9 cellular contexts compared by ENCODE assay signal in the genomic region with DNA sequence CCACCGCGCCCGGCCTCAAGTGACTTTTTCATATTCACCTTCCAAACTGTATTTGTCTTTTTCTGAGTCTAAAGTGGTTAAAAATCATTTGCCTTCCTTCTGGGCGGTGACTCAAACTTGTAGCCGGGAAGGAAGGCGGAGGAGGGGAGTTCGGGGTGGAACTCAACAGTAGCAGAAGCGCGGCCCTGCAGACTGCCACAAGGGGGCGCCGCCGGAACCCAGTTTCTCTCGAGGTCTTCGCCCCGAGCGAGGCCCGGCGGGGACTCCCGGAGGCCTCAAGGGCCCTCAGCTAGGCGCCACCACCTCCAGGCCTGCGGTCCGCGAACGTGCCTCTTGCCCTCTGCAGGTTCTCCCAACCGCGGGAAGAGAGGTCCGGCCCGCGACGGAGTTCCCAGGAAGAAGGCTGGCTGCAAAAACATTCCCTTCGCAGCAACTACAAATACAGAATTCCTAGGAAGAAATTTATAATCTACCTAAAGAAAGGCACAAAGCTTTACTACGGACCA. TPM values are rescaled to one million over a fixed set of nuclear protein-coding genes. Genes with fewer than 3 reads are reported as not detected.
DNase-seq lines count a peak whose midpoint lies in the region; ATAC-seq, FAIRE-seq and TF ChIP-seq lines count a peak whose summit lies in the region.
"Had no signal": no experiment of that assay in that cellular context is flagged by ENCODE, and none has a peak within 500 bp of the region (broad histone marks: within the 10 kb centered on the region; RNA-seq: fewer than 3 reads in every experiment).

No MANE protein-coding gene starts in this region.

- intact Hi-C loops in CD4-positive, alpha-beta T cell (cut with DNase I, micrococcal nuclease): loop anchor here (1.0 to 5.0 kb wide), 4 partner anchors 23 to 139 kb away; no protein-coding TSS in a partner anchor

- no peak overlapping the region for H3K27ac ChIP-seq in CD4-positive, alpha-beta T cell (ENCODE audit: low read depth, low read length)
- no peak overlapping the region for H3K27ac ChIP-seq in substantia nigra (ENCODE audit: low read depth, low read length, poor library complexity, severe bottlenecking)

- no peak overlapping the region for H3K4me3 Mint-ChIP-seq in CD4-positive, alpha-beta T cell

- no peak overlapping the region for H3K4me3 ChIP-seq in fibroblast of the aortic adventitia (ENCODE audit: low read depth, low read length)

- DNase-seq in CD4-positive, alpha-beta T cell: peak; percentile 76 to 90 (median 80)
- peak; percentile 76 for DNase-seq in GM19239 (ENCODE audit: insufficient read length, low spot score)
- peak; percentile 77 for DNase-seq in RKO (ENCODE audit: low spot score)
- peak; percentile 78 to 85 for DNase-seq in activated T-helper 1 cell treated with anti-CD3 and anti-CD28 coated beads, Interleukin-2, amount 50 U/mL, for 16 hours (ENCODE audit: low read depth in 1 of 2, low spot score in 1 of 2)
- peak; percentile 79 for DNase-seq in fibroblast of the aortic adventitia (ENCODE audit: low read depth)
- peak; percentile 45 for DNase-seq in non-pigmented ciliary epithelial cell (ENCODE audit: low read depth)
- DNase-seq in substantia nigra (lab: John Stamatoyannopoulos, UW): peak in 41 of 49 donors; percentile 8 to 85 (median 65)

- peaks cover 37% of the 10 kb centered on the region for H3K27me3 Mint-ChIP-seq in CD4-positive, alpha-beta T cell

- H3K9me3 Mint-ChIP-seq in CD4-positive, alpha-beta T cell: no peaks in the 10 kb centered on the region

- ATAC-seq in CD4-positive, alpha-beta T cell (ENCODE audit: poor library complexity): peak; percentile 92
- peak; percentile 86 for ATAC-seq in HG03469 (IDR thresholded peaks at IDR 0.05; ENCODE audit: unreplicated experiment)

- POLR2A ChIA-PET in CD4-positive, alpha-beta T cell (lab: Charles Lee): interaction anchor here (0.6 to 1.1 kb wide), 3 partner anchors 110 to 161 kb away, joined by 3 to 4 read pairs (median 3); no protein-coding TSS in a partner anchor

- peaks cover 3% of the 10 kb centered on the region for H3K27me3 ChIP-seq in CD4-positive, alpha-beta T cell (ENCODE audit: control insufficient read depth, insufficient read depth, low read length)

- H3K27ac Mint-ChIP-seq in CD4-positive, alpha-beta T cell: no peak overlapping the region

- H3K4me1 Mint-ChIP-seq in CD4-positive, alpha-beta T cell (ENCODE audit: low read depth): peaks cover 5% of the 10 kb centered on the region

- TF ChIP-seq CTCF in CD4-positive, alpha-beta T cell (IDR thresholded peaks at IDR 0.05): peak; percentile 90
- TF ChIP-seq CTCF in fibroblast of the aortic adventitia (IDR thresholded peaks at IDR 0.05; ENCODE audit: insufficient read depth, low read length): peak; percentile 93

- peak; percentile 83 for FAIRE-seq in GM19239 (lab: Jason Lieb, UNC)
- FAIRE-seq: TTC549 had no signal

- H3K36me3 Mint-ChIP-seq in CD4-positive, alpha-beta T cell (ENCODE audit: low read depth): no peaks in the 10 kb centered on the region

- CTCF ChIA-PET in CD4-positive, alpha-beta T cell (lab: Charles Lee): interaction anchor here (0.7 to 1.3 kb wide), 6 partner anchors 15 to 578 kb away, joined by 3 to 5 read pairs (median 3); partner anchors contain the start of gene GPR55

- peaks cover 5% of the 10 kb centered on the region for H3K9me3 ChIP-seq in CD4-positive, alpha-beta T cell (ENCODE audit: control insufficient read depth, low read length)

RNA-seq across cellular contexts. Expression of gene ITM2C, which starts 16.8 kb away (rescaled TPM):
- total RNA-seq in CD4-positive, alpha-beta T cell: 10 to 100 TPM; 19.8 to 21.5 TPM
- total RNA-seq in fibroblast of the aortic adventitia (ENCODE audit: low replicate concordance): 26.5 and 38.1 TPM in 2 replicates
